8 cellular contexts compared by ENCODE assay signal in the genomic region with DNA sequence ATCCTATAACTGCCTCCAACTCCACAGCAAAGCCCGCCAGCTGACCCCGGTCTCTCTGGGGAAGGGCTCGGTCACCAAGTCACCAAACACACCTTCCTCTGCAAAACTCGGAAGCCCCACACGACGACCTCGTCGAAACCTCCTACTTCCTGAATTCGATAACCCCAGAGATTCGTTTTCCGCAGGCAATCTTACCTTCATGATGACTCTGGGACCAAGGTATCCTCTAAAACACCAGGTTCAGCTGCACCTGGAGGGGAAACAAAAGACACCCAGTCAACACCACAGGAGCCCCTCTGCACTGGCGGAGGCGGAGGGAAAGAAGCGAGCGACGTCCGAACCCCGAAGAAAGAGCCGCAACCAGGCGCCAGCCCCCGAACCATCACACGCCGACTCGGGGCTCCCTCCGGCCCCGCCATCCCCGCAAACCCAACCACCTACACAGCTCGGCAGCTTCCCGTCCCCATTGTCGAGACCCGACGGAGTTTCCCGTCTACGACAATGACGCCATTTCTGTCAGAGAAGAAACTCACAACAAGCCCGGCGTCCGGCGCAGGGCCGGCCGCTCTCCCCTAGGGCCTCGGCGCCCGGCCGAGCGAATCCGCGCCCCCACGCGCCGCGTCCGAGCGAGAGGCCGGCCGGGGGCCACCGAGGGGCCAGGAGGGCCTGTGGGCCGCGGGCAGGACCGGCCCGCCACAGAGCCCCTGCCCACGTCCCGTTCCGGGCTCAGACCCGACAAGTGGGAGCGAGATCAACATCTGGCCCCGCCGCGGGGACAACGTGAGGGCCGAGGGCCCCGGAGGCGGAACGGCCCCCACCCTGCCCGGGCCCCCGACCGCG. TPM values are rescaled to one million over a fixed set of nuclear protein-coding genes. Genes with fewer than 3 reads are reported as not detected.
DNase-seq lines count a peak whose midpoint lies in the region; ATAC-seq and TF ChIP-seq lines count a peak whose summit lies in the region.

No MANE protein-coding gene starts in this region.

- H3K4me2 ChIP-seq in neural progenitor cell: peak overlapping the region; percentile 98

- H3F3A ChIP-seq in neural progenitor cell (ENCODE audit: low read depth): peaks cover 27% of the 10 kb centered on the region

- H3K4me1 ChIP-seq in neural progenitor cell: peaks cover 37% of the 10 kb centered on the region
- peaks cover 24% of the 10 kb centered on the region for H3K4me1 ChIP-seq in stomach smooth muscle (ENCODE audit: control insufficient read depth, insufficient read depth, low read length)

- H3K4me3 Mint-ChIP-seq in Calu3 (ENCODE audit: low read depth, unreplicated experiment): no peak overlapping the region
- peak overlapping the region; percentile 98 for H3K4me3 Mint-ChIP-seq in activated T-helper 2 cell treated with anti-CD3 and anti-CD28 coated beads, Interferon-gamma antibody, Interleukin-2, Interleukin-4, amounts not matched to agents 10 μg/mL and 5 μg/mL and 100 μg/mL, durations not matched to agents 14 hours and 24 hours and 36 hours (ENCODE audit: low read depth)
- H3K4me3 Mint-ChIP-seq in neural progenitor cell: peak overlapping the region; percentile 99

- no TSS peak for BruUV-seq in Calu3 (replicated peaks; lab: Mats Ljungman, UMichigan)

- H3K27me3 Mint-ChIP-seq in Calu3 (ENCODE audit: unreplicated experiment) (no peaks in the 10 kb centered on the region), neural progenitor cell (ENCODE audit: insufficient read depth, low read depth) (peaks cover 3% of the 10 kb centered on the region)
- H3K27me3 Mint-ChIP-seq in activated T-helper 2 cell treated with anti-CD3 and anti-CD28 coated beads, Interferon-gamma antibody, Interleukin-2, Interleukin-4, amounts not matched to agents 10 μg/mL and 5 μg/mL and 100 μg/mL, durations not matched to agents 14 hours and 24 hours and 36 hours (ENCODE audit: low read depth): no peaks in the 10 kb centered on the region

- H3K4me3 ChIP-seq in fibroblast of villous mesenchyme (ENCODE audit: low read depth, low read length): peak overlapping the region; percentile 98
- H3K4me3 ChIP-seq in neural progenitor cell: peak overlapping the region; percentile 96
- H3K4me3 ChIP-seq in stomach smooth muscle (ENCODE audit: low read length in 2 of 2): peak overlapping the region; percentile 87 to 92

- CTCF ChIA-PET in Calu3 (lab: Charles Lee): no interaction called here

- DNase-seq in Calu3 (peak; percentile 35), fibroblast of villous mesenchyme (ENCODE audit: low read depth) (peak; percentile 27), neural progenitor cell (ENCODE audit: low spot score) (peak; percentile 60), GDM1 (lab: John Stamatoyannopoulos, UW) (no peak)
- DNase-seq in activated T-helper 2 cell treated with anti-CD3 and anti-CD28 coated beads, Interferon-gamma antibody, Interleukin-2, Interleukin-4, amounts not matched to agents 10 μg/mL and 5 μg/mL and 100 μg/mL, durations not matched to agents 14 hours and 24 hours and 36 hours (ENCODE audit: low spot score): peak; percentile 58

- H2AFZ ChIP-seq in neural progenitor cell (replicated peaks): no peak overlapping the region

- H3K27ac Mint-ChIP-seq in Calu3 (ENCODE audit: unreplicated experiment) (no peak overlapping the region), neural progenitor cell (peak overlapping the region; percentile 98)
- H3K27ac Mint-ChIP-seq in activated T-helper 2 cell treated with anti-CD3 and anti-CD28 coated beads, Interferon-gamma antibody, Interleukin-2, Interleukin-4, amounts not matched to agents 10 μg/mL and 5 μg/mL and 100 μg/mL, durations not matched to agents 14 hours and 24 hours and 36 hours: peak overlapping the region; percentile 92

- H3K36me3 ChIP-seq in neural progenitor cell (peaks cover 16% of the 10 kb centered on the region), stomach smooth muscle (ENCODE audit: control insufficient read depth in 2 of 2, insufficient read depth in 2 of 2, low read length in 2 of 2) (no peaks in the 10 kb centered on the region)

- H3K27ac ChIP-seq in neural progenitor cell (peak overlapping the region; percentile 94), stomach smooth muscle (ENCODE audit: low read length) (peak overlapping the region; percentile 90)

- H3K4me1 Mint-ChIP-seq in Calu3 (ENCODE audit: low read depth, unreplicated experiment) (peaks cover 23% of the 10 kb centered on the region), neural progenitor cell (peaks cover 19% of the 10 kb centered on the region)
- peaks cover 44% of the 10 kb centered on the region for H3K4me1 Mint-ChIP-seq in activated T-helper 2 cell treated with anti-CD3 and anti-CD28 coated beads, Interferon-gamma antibody, Interleukin-2, Interleukin-4, amounts not matched to agents 10 μg/mL and 5 μg/mL and 100 μg/mL, durations not matched to agents 14 hours and 24 hours and 36 hours (ENCODE audit: low read depth)

- H3K79me2 ChIP-seq in neural progenitor cell (ENCODE audit: low read depth): peaks cover 92% of the 10 kb centered on the region

- H3K27me3 ChIP-seq in neural progenitor cell (no peaks in the 10 kb centered on the region), stomach smooth muscle (ENCODE audit: control insufficient read depth in 1 of 2, insufficient read depth in 2 of 2, low read length in 2 of 2) (no peaks in the 10 kb centered on the region)

- H3K9ac ChIP-seq in neural progenitor cell (peak overlapping the region; percentile 94), stomach smooth muscle (ENCODE audit: low read length in 2 of 2) (peak overlapping the region; percentile 90 to 92)

- peaks cover 80% of the 10 kb centered on the region for H4K20me1 ChIP-seq in neural progenitor cell (ENCODE audit: low read depth)

- peak; percentile 26 for ATAC-seq in HG02610 (IDR thresholded peaks at IDR 0.05; ENCODE audit: unreplicated experiment)

- H3K36me3 Mint-ChIP-seq in Calu3 (ENCODE audit: insufficient read depth, unreplicated experiment): peaks cover 5% of the 10 kb centered on the region
- H3K36me3 Mint-ChIP-seq in activated T-helper 2 cell treated with anti-CD3 and anti-CD28 coated beads, Interferon-gamma antibody, Interleukin-2, Interleukin-4, amounts not matched to agents 10 μg/mL and 5 μg/mL and 100 μg/mL, durations not matched to agents 14 hours and 24 hours and 36 hours (ENCODE audit: low read depth): peaks cover 37% of the 10 kb centered on the region
- peaks cover 20% of the 10 kb centered on the region for H3K36me3 Mint-ChIP-seq in neural progenitor cell

- intact Hi-C loops in Calu3 (cut with micrococcal nuclease; ENCODE audit: unreplicated experiment): loop anchor here (5.0 kb wide), 1 partner anchor 175 kb away; a partner anchor contains a TSS
- intact Hi-C loops in activated T-helper 2 cell treated with anti-CD3 and anti-CD28 coated beads, Interferon-gamma antibody, Interleukin-2, Interleukin-4, amounts not matched to agents 10 μg/mL and 5 μg/mL and 100 μg/mL, durations not matched to agents 14 hours and 24 hours and 36 hours (cut with micrococcal nuclease): loop anchor here (5.0 to 10.0 kb wide), 3 partner anchors 540 to 852 kb away; a partner anchor contains a TSS

- TF ChIP-seq CTCF in Calu3 (IDR thresholded peaks at IDR 0.05; ENCODE audit: unreplicated experiment) (no peak), fibroblast of villous mesenchyme (IDR thresholded peaks at IDR 0.05; ENCODE audit: insufficient read depth, low read depth, low read length) (no peak), neural progenitor cell (IDR thresholded peaks at IDR 0.05) (no peak)

- H3K9me3 Mint-ChIP-seq in Calu3 (ENCODE audit: low read depth, unreplicated experiment) (no peaks in the 10 kb centered on the region), neural progenitor cell (no peaks in the 10 kb centered on the region)
- H3K9me3 Mint-ChIP-seq in activated T-helper 2 cell treated with anti-CD3 and anti-CD28 coated beads, Interferon-gamma antibody, Interleukin-2, Interleukin-4, amounts not matched to agents 10 μg/mL and 5 μg/mL and 100 μg/mL, durations not matched to agents 14 hours and 24 hours and 36 hours: no peaks in the 10 kb centered on the region

- no peaks in the 10 kb centered on the region for H3K9me3 ChIP-seq in neural progenitor cell (ENCODE audit: low read depth)
- H3K9me3 ChIP-seq in stomach smooth muscle (ENCODE audit: control insufficient read depth in 2 of 2, low read length in 2 of 2): no peaks in the 10 kb centered on the region

RNA-seq across cellular contexts. Expression of a gene that starts 1.0 kb away (rescaled TPM):
- total RNA-seq in Calu3 (2022): 46.3 and 56.6 TPM in 2 replicates
- 10.0 TPM for polyA plus RNA-seq in PFSK-1 (2012; ENCODE audit: insufficient read length, low read depth)
- total RNA-seq in activated T-helper 2 cell treated with anti-CD3 and anti-CD28 coated beads, Interferon-gamma antibody, Interleukin-2, Interleukin-4, amounts not matched to agents 10 μg/mL and 5 μg/mL and 100 μg/mL, durations not matched to agents 14 hours and 24 hours and 36 hours: 49.6 and 55.3 TPM in 2 replicates
- total RNA-seq in fibroblast of villous mesenchyme: 33.8 and 40.2 TPM in 2 replicates
- 38.5 and 65.8 TPM in 2 replicates for total RNA-seq in neural progenitor cell (ENCODE audit: low replicate concordance)

RNA-seq across cellular contexts. Expression of a gene that starts 1.4 kb away (rescaled TPM):
- 40.5 and 45.6 TPM in 2 replicates for total RNA-seq in Calu3 (2022)
- polyA plus RNA-seq in PFSK-1 (2012; ENCODE audit: insufficient read length, low read depth): 25.3 TPM
- total RNA-seq in activated T-helper 2 cell treated with anti-CD3 and anti-CD28 coated beads, Interferon-gamma antibody, Interleukin-2, Interleukin-4, amounts not matched to agents 10 μg/mL and 5 μg/mL and 100 μg/mL, durations not matched to agents 14 hours and 24 hours and 36 hours: 30.4 and 33.7 TPM in 2 replicates
- 21.3 and 25.9 TPM in 2 replicates for total RNA-seq in fibroblast of villous mesenchyme
- 52.5 and 65.1 TPM in 2 replicates for total RNA-seq in neural progenitor cell (ENCODE audit: low replicate concordance)

RNA-seq across cellular contexts. Expression of a gene that starts 40.3 kb away (rescaled TPM):
- 19.0 and 31.3 TPM in 2 replicates for total RNA-seq in Calu3 (2022)
- polyA plus RNA-seq in PFSK-1 (2012; ENCODE audit: insufficient read length, low read depth): 21.4 TPM
- 25.0 and 28.2 TPM in 2 replicates for total RNA-seq in activated T-helper 2 cell treated with anti-CD3 and anti-CD28 coated beads, Interferon-gamma antibody, Interleukin-2, Interleukin-4, amounts not matched to agents 10 μg/mL and 5 μg/mL and 100 μg/mL, durations not matched to agents 14 hours and 24 hours and 36 hours
- total RNA-seq in fibroblast of villous mesenchyme: 22.9 and 28.5 TPM in 2 replicates
- total RNA-seq in neural progenitor cell (ENCODE audit: low replicate concordance): 29.8 and 41.3 TPM in 2 replicates
